In genomic region chr4:5722328-5722727, GRCh38 we compare ENCODE assay signal across 14 cellular contexts. TPM values are rescaled to one million over a fixed set of nuclear protein-coding genes. Genes with fewer than 3 reads are reported as not detected.
DNase-seq lines count a peak whose midpoint lies in the region; ATAC-seq and TF ChIP-seq lines count a peak whose summit lies in the region.
"Had no signal": no experiment of that assay in that cellular context is flagged by ENCODE, and none has a peak within 500 bp of the region (broad histone marks: within the 10 kb centered on the region; RNA-seq: fewer than 3 reads in every experiment).

No MANE protein-coding gene starts in this region.

- intact Hi-C loops in body of pancreas (cut with DNase I): no loop called here
- intact Hi-C loops in upper lobe of right lung (cut with DNase I): no loop called here

- 47 to 48% methylated on average over 4 of the region's 4 CpGs for WGBS in body of pancreas, 2 donors

- 0 out of 2 replicates have a peak, but pooled peaks cover 3% of the 10 kb centered on the region for H3K9me3 Mint-ChIP-seq in HFFc6

- peak overlapping the region; percentile 77 for H3K27ac Mint-ChIP-seq in HFFc6
- H3K27ac Mint-ChIP-seq: activated naive CD8-positive, alpha-beta T cell treated with anti-CD3 and anti-CD28 coated beads for 36 hours; nephron progenitor cell had no signal

- peak; percentile 66 for ATAC-seq in body of pancreas
- peak; percentile 66 for ATAC-seq in upper lobe of right lung
- ATAC-seq: activated CD4-positive, CD25-positive, alpha-beta regulatory T cell treated with anti-CD3 and anti-CD28 coated beads, Interleukin-2, amount 50 U/mL, for 24 hours had no signal

- H3K4me1 ChIP-seq in body of pancreas (peaks cover 33% of the 10 kb centered on the region), upper lobe of right lung (no peaks in the 10 kb centered on the region)

- H3K9me3 ChIP-seq in body of pancreas (no peaks in the 10 kb centered on the region), upper lobe of right lung (no peaks in the 10 kb centered on the region)

- DNase-seq in HFFc6: peak; percentile 68
- DNase-seq in body of pancreas: peak in 2 of 4 donors; percentile 31
- peak; percentile 86 for DNase-seq in left kidney (ENCODE audit: low read depth, low spot score)
- DNase-seq in upper lobe of right lung: no peak
- DNase-seq in UCSD-AML1 (lab: John Stamatoyannopoulos, UW; ENCODE audit: unreplicated experiment): no peak
- no peak for DNase-seq in activated CD4-positive, CD25-positive, alpha-beta regulatory T cell (lab: John Stamatoyannopoulos, UW)
- no peak for DNase-seq in activated naive CD4-positive, alpha-beta T cell treated with Interleukin-2 at 50 U/mL for 16 hours
- DNase-seq: activated naive CD8-positive, alpha-beta T cell treated with anti-CD3 and anti-CD28 coated beads for 36 hours; cerebellar nuclear complex; nephron progenitor cell; NK-92 treated with Interleukin-12 subunit alpha and Interleukin-12 subunit beta, amount 100 ng/mL, for 24 hours; retina; stimulated activated CD4-positive, alpha-beta T cell treated with anti-CD3 and anti-CD28 coated beads, Interleukin-2, amount 100 ng/mL, for 24 hours had no signal

- peaks cover 3% of the 10 kb centered on the region; the same call in 1 of the 2 replicates for H3K27me3 Mint-ChIP-seq in HFFc6 (ENCODE audit: insufficient read depth)

- H3K36me3 Mint-ChIP-seq in HFFc6 (ENCODE audit: low read depth): peaks cover 55% of the 10 kb centered on the region
- H3K36me3 Mint-ChIP-seq: activated naive CD8-positive, alpha-beta T cell treated with anti-CD3 and anti-CD28 coated beads for 36 hours had no signal

- no peaks in the 10 kb centered on the region for H3K36me3 ChIP-seq in body of pancreas (replicated peaks in 1 of 2; ENCODE audit: insufficient read depth in 1 of 2, low read depth in 2 of 2)
- peaks cover 4% of the 10 kb centered on the region for H3K36me3 ChIP-seq in upper lobe of right lung

- H3K27me3 ChIP-seq in body of pancreas (no peaks in the 10 kb centered on the region), upper lobe of right lung (no peaks in the 10 kb centered on the region)

- TF ChIP-seq POLR2A in body of pancreas (IDR thresholded peaks at IDR 0.05): no peak

- TF ChIP-seq CTCF in HFFc6 (IDR thresholded peaks at IDR 0.05) (no peak), body of pancreas (IDR thresholded peaks at IDR 0.05) (no peak), upper lobe of right lung (IDR thresholded peaks at IDR 0.05) (no peak)

- H3K4me1 Mint-ChIP-seq in HFFc6 (ENCODE audit: low read depth): peaks cover 86% of the 10 kb centered on the region
- H3K4me1 Mint-ChIP-seq: activated naive CD8-positive, alpha-beta T cell treated with anti-CD3 and anti-CD28 coated beads for 36 hours had no signal

- H3K4me3 ChIP-seq in body of pancreas: no peak overlapping the region
- no peak overlapping the region for H3K4me3 ChIP-seq in upper lobe of right lung

- peak overlapping the region; percentile 66 for H3K4me3 Mint-ChIP-seq in HFFc6
- H3K4me3 Mint-ChIP-seq: activated naive CD8-positive, alpha-beta T cell treated with anti-CD3 and anti-CD28 coated beads for 36 hours; nephron progenitor cell had no signal

- H3K27ac ChIP-seq in body of pancreas (peak overlapping the region in 3 of 4 donors; percentile 31 to 50 (median 46)), upper lobe of right lung (no peak overlapping the region)

RNA-seq across cellular contexts. Expression of gene EVC, which starts 11.3 kb away (rescaled TPM):
- total RNA-seq in HFFc6 (2021; fragmentation: NEBNext Ultra II Directional; extraction: Animal tissue kit (Norgen Biotek cat#: 25700)): 10 to 100 TPM; 30.7 to 40.9 (median 33.7) TPM
- total RNA-seq in body of pancreas (10 to 100 TPM; 18.4 to 30.0 TPM), upper lobe of right lung (27.6 TPM)

RNA-seq across cellular contexts. Expression of gene EVC2, which starts 14.0 kb away (rescaled TPM):
- 1 to 10 TPM; 3.0 to 4.1 (median 3.8) TPM for total RNA-seq in HFFc6 (2021; fragmentation: NEBNext Ultra II Directional; extraction: Animal tissue kit (Norgen Biotek cat#: 25700))
- total RNA-seq in body of pancreas (10 to 100 TPM in 1 of 2 donors, 1 to 10 TPM in 1; 8.6 to 13.2 TPM), upper lobe of right lung (6.3 TPM)

Comparison
In these comparisons a context has a peak if more than half of its experiments do, and no peak if none do; other contexts are left out.
1. DNase-seq: peak in HFFc6 (single experiment) and left kidney (single experiment); none in upper lobe of right lung (single experiment), UCSD-AML1 (single experiment), activated CD4-positive, CD25-positive, alpha-beta regulatory T cell (0 of 4) and activated naive CD4-positive, alpha-beta T cell treated with Interleukin-2 at 50 U/mL for 16 hours (single experiment).